ENCODE assay signal across 13 cellular contexts in genomic region chr2:42103829-42104228, GRCh38. TPM values are rescaled to one million over a fixed set of nuclear protein-coding genes. Genes with fewer than 3 reads are reported as not detected.
DNase-seq lines count a peak whose midpoint lies in the region; ATAC-seq and TF ChIP-seq lines count a peak whose summit lies in the region.
"Had no signal": no experiment of that assay in that cellular context is flagged by ENCODE, and none has a peak within 500 bp of the region (broad histone marks: within the 10 kb centered on the region; RNA-seq: fewer than 3 reads in every experiment).

No MANE protein-coding gene starts in this region.

- no TSS peak for BruUV-seq in IMR-90 (replicated peaks; lab: Mats Ljungman, UMichigan)

- CTCF ChIA-PET in CD8-positive, alpha-beta T cell (lab: Charles Lee) = interaction anchor here (1.8 kb wide), 1 partner anchor 29 kb away, joined by 5 read pairs; no protein-coding TSS in a partner anchor
- CTCF ChIA-PET in IMR-90 (lab: Yijun Ruan, JAX) = interaction anchor here (0.7 kb wide), 1 partner anchor 35 kb away, joined by 5 read pairs; no protein-coding TSS in a partner anchor

- no peaks in the 10 kb centered on the region; a peak in 1 of 4 replicates for H3K79me1 ChIP-seq in IMR-90 (ENCODE audit: low read depth in 1 of 2, low read length in 2 of 2)

- no peaks in the 10 kb centered on the region for H3K79me2 ChIP-seq in parathyroid adenoma

- no peak overlapping the region for H3K27ac Mint-ChIP-seq in CD8-positive, alpha-beta T cell
- no peak overlapping the region for H3K27ac Mint-ChIP-seq in effector memory CD8-positive, alpha-beta T cell
- H3K27ac Mint-ChIP-seq: HFFc6 had no signal

- peak overlapping the region; percentile 3; the same call in 1 of the 2 replicates for H2BK120ac ChIP-seq in IMR-90 (ENCODE audit: low read depth, low read length)

- H3K4ac ChIP-seq in IMR-90 (ENCODE audit: low read depth, low read length) = peak overlapping the region; percentile 6; the same call in 1 of the 2 replicates

- H3K4me3 Mint-ChIP-seq in CD8-positive, alpha-beta T cell = peak overlapping the region; percentile 47
- H3K4me3 Mint-ChIP-seq in effector memory CD8-positive, alpha-beta T cell = peak overlapping the region; percentile 40 to 44
- H3K4me3 Mint-ChIP-seq: HFFc6 had no signal

- no peaks in the 10 kb centered on the region for H3K36me3 ChIP-seq in CD8-positive, alpha-beta T cell (ENCODE audit: insufficient read depth, low read length)
- H3K36me3 ChIP-seq in IMR-90 (ENCODE audit: control insufficient read depth, insufficient read depth, low read length) = no peaks in the 10 kb centered on the region
- no peaks in the 10 kb centered on the region for H3K36me3 ChIP-seq in parathyroid adenoma (ENCODE audit: control insufficient read depth, insufficient read depth, low read length)
- H3K36me3 ChIP-seq: SJSA1, stomach had no signal

- in situ Hi-C loops in IMR-90 (cut with MboI; ENCODE audit: low sequenced_read_pairs) = no loop called here

- H3K9me3 ChIP-seq in CD8-positive, alpha-beta T cell (ENCODE audit: low read length) = no peaks in the 10 kb centered on the region
- no peaks in the 10 kb centered on the region; the same call in 1 of the 2 replicates for H3K9me3 ChIP-seq in IMR-90 (ENCODE audit: control insufficient read depth, insufficient read depth, low read length)
- no peaks in the 10 kb centered on the region for H3K9me3 ChIP-seq in parathyroid adenoma (ENCODE audit: control insufficient read depth, low read length)
- H3K9me3 ChIP-seq: SJSA1, stomach had no signal

- no peak overlapping the region for H3K23ac ChIP-seq in IMR-90 (ENCODE audit: low read depth, low read length)

- H3K4me2 ChIP-seq in IMR-90 (ENCODE audit: low read depth, low read length) (no peak overlapping the region), parathyroid adenoma (ENCODE audit: low read length) (no peak overlapping the region)

- intact Hi-C loops in CD8-positive, alpha-beta T cell (cut with DNase I, micrococcal nuclease) = loop anchor here (2.0 to 10.0 kb wide), 2 partner anchors 65 to 1031 kb away; partner anchors contain the start of gene EML4 (in 1 of the 2)
- intact Hi-C loops in IMR-90 (cut with micrococcal nuclease) (loop anchor here (2.0 kb wide), 1 partner anchor 29 kb away; no protein-coding TSS in a partner anchor), posterior cingulate gyrus (cut with DNase I) (no loop called here)

- H4K20me1 ChIP-seq in IMR-90 (ENCODE audit: insufficient read depth, low read length) = no peaks in the 10 kb centered on the region

- H3K9me3 Mint-ChIP-seq in CD8-positive, alpha-beta T cell = peaks cover 5% of the 10 kb centered on the region
- peaks cover 0 to 7% of the 10 kb centered on the region in 2 donors for H3K9me3 Mint-ChIP-seq in effector memory CD8-positive, alpha-beta T cell

- H2BK20ac ChIP-seq in IMR-90 (ENCODE audit: low read depth, low read length) = no peak overlapping the region

- DNase-seq in CD8-positive, alpha-beta T cell = no peak
- DNase-seq in IMR-90 = no peak
- DNase-seq in effector memory CD8-positive, alpha-beta T cell = no peak
- DNase-seq in NCI-H510A treated with DMSO at 0.1 percent for 48 hours (lab: John Stamatoyannopoulos, UW) = no peak
- no peak for DNase-seq in posterior cingulate gyrus
- DNase-seq: C1 segment of cervical spinal cord, cerebellar nuclear complex, EL, HFFc6, stomach had no signal

- POLR2A ChIA-PET in CD8-positive, alpha-beta T cell (lab: Charles Lee) = interaction anchor here (6.1 kb wide), 1 partner anchor 22 kb away, joined by 92 read pairs; no protein-coding TSS in a partner anchor
- POLR2A ChIA-PET in IMR-90 (lab: Charles Lee; ENCODE audit: unreplicated experiment) = no interaction called here

- H3K27me3 ChIP-seq in CD8-positive, alpha-beta T cell (ENCODE audit: insufficient read depth, low read length) = no peaks in the 10 kb centered on the region
- H3K27me3 ChIP-seq in IMR-90 (ENCODE audit: control insufficient read depth, insufficient read depth, low read length) (0 out of 2 replicates have a peak, but pooled peaks cover 2% of the 10 kb centered on the region), parathyroid adenoma (ENCODE audit: control insufficient read depth, insufficient read depth, low read length) (no peaks in the 10 kb centered on the region)
- H3K27me3 ChIP-seq: SJSA1, stomach had no signal

- TF ChIP-seq CTCF in CD8-positive, alpha-beta T cell (IDR thresholded peaks at IDR 0.05) = no peak
- TF ChIP-seq CTCF in IMR-90 (conservative IDR thresholded peaks at IDR 0.05; ENCODE audit: low read depth, low read length) (no peak), parathyroid adenoma (IDR thresholded peaks at IDR 0.05) (no peak)

- no peak overlapping the region for H2AK5ac ChIP-seq in IMR-90 (ENCODE audit: low read depth, low read length)

- no peak overlapping the region for H3K4me3 ChIP-seq in CD8-positive, alpha-beta T cell (ENCODE audit: low read depth, low read length)
- no peak overlapping the region for H3K4me3 ChIP-seq in IMR-90 (ENCODE audit: insufficient read depth, low read depth, low read length)
- H3K4me3 ChIP-seq in parathyroid adenoma (ENCODE audit: low read depth, low read length) = no peak overlapping the region
- H3K4me3 ChIP-seq: SJSA1, stomach had no signal

- peaks cover 30% of the 10 kb centered on the region for H3K4me1 Mint-ChIP-seq in CD8-positive, alpha-beta T cell (ENCODE audit: low read depth)
- peaks cover 40 to 47% of the 10 kb centered on the region in 2 donors for H3K4me1 Mint-ChIP-seq in effector memory CD8-positive, alpha-beta T cell (ENCODE audit: low read depth in 2 of 2)

- H3K9ac ChIP-seq in IMR-90 (ENCODE audit: low read depth, low read length) = no peak overlapping the region
- no peak overlapping the region for H3K9ac ChIP-seq in parathyroid adenoma

- no peak for TF ChIP-seq RAD21 in IMR-90 (IDR thresholded peaks at IDR 0.05; ENCODE audit: low read length)

- WGBS in IMR-90 (ENCODE audit: extremely low coverage in 2 of 2, insufficient read length in 1 of 2), 2 experiments = no CpG with 5 or more reads among the region's 3 CpGs

- no peak overlapping the region for H2BK5ac ChIP-seq in IMR-90 (ENCODE audit: low read depth, low read length, poor library complexity, severe bottlenecking)

- no peak overlapping the region for H2BK15ac ChIP-seq in IMR-90 (ENCODE audit: low read depth, low read length)

- no peak overlapping the region for H4K5ac ChIP-seq in IMR-90 (ENCODE audit: low read depth, low read length)

- no peak for TF ChIP-seq POLR2A in IMR-90 (IDR thresholded peaks at IDR 0.05; ENCODE audit: low read depth, low read length)

- H3K27ac ChIP-seq in CD8-positive, alpha-beta T cell (ENCODE audit: low read depth, low read length) = no peak overlapping the region
- H3K27ac ChIP-seq in IMR-90 (ENCODE audit: insufficient read depth, low read length) = no peak overlapping the region
- H3K27ac ChIP-seq in parathyroid adenoma = no peak overlapping the region

- ATAC-seq in CD8-positive, alpha-beta T cell = no peak
- no peak for ATAC-seq in IMR-90 (ENCODE audit: low read depth)
- ATAC-seq in effector memory CD8-positive, alpha-beta T cell (replicated peaks) = no peak
- ATAC-seq in esophagus mucosa = no peak

- H4K8ac ChIP-seq in IMR-90 (ENCODE audit: low read depth in 2 of 2, low read length in 2 of 2) = no peak overlapping the region

- H3K4me1 ChIP-seq in CD8-positive, alpha-beta T cell (ENCODE audit: insufficient read depth, low read length) = peaks cover 96% of the 10 kb centered on the region
- peaks cover 12% of the 10 kb centered on the region for H3K4me1 ChIP-seq in IMR-90 (ENCODE audit: control insufficient read depth, insufficient read depth, low read length)
- peaks cover 30% of the 10 kb centered on the region for H3K4me1 ChIP-seq in parathyroid adenoma

- no peak overlapping the region for H3K18ac ChIP-seq in IMR-90 (ENCODE audit: low read depth, low read length)

- no peaks in the 10 kb centered on the region for H3K27me3 Mint-ChIP-seq in CD8-positive, alpha-beta T cell (ENCODE audit: low read depth)
- no peaks in the 10 kb centered on the region for H3K27me3 Mint-ChIP-seq in effector memory CD8-positive, alpha-beta T cell

- H3K14ac ChIP-seq in IMR-90 (replicated peaks; ENCODE audit: low read depth, low read length) = no peak overlapping the region

- H3K9me1 ChIP-seq in IMR-90 (ENCODE audit: insufficient read depth, low read length) = peaks cover 6% of the 10 kb centered on the region

- 0 out of 2 replicates have a peak overlapping the region, but pooled peaks have one; percentile 15 for H4K91ac ChIP-seq in IMR-90 (ENCODE audit: insufficient read depth, low read depth, low read length)

- no peak overlapping the region for H3K56ac ChIP-seq in IMR-90 (ENCODE audit: extremely low read depth, insufficient read depth, low read length)

- dilution Hi-C loops in IMR-90 (cut with HindIII; ENCODE audit: low sequenced_read_pairs, unreplicated experiment) = no loop called here

- no peaks in the 10 kb centered on the region for H3K36me3 Mint-ChIP-seq in CD8-positive, alpha-beta T cell
- peaks cover 49% of the 10 kb centered on the region for H3K36me3 Mint-ChIP-seq in effector memory CD8-positive, alpha-beta T cell (ENCODE audit: insufficient read depth)

- H2AK9ac ChIP-seq in IMR-90 (replicated peaks; ENCODE audit: low read depth, low read length, poor library complexity) = no peak overlapping the region

- no peak overlapping the region for H2AFZ ChIP-seq in IMR-90 (replicated peaks; ENCODE audit: low read length, poor library complexity)
- H2AFZ ChIP-seq in parathyroid adenoma = peak overlapping the region; percentile 65

TF ChIP-seq in IMR-90, 13 proteins besides CTCF, POLR2A, EP300 and RAD21 (continues in another document):
- TF ChIP-seq RFX5 (IDR thresholded peaks at IDR 0.05; ENCODE audit: low read depth, low read length) = no peak
- no peak for TF ChIP-seq USF2 (IDR thresholded peaks at IDR 0.05; ENCODE audit: low read depth, low read length)
- no peak for TF ChIP-seq MXI1 (IDR thresholded peaks at IDR 0.05; ENCODE audit: borderline replicate concordance, low read depth, low read length)
- TF ChIP-seq NFE2L2 (IDR thresholded peaks at IDR 0.05; ENCODE audit: low read depth, low read length) = no peak
- no peak for TF ChIP-seq RCOR1 (IDR thresholded peaks at IDR 0.05; ENCODE audit: insufficient replicate concordance, low read length)
- no peak for TF ChIP-seq SMC3 (IDR thresholded peaks at IDR 0.05; ENCODE audit: low read depth, low read length)

RNA-seq across cellular contexts. Expression of gene PKDCC, which starts 56.0 kb away (rescaled TPM):
- not detected for total RNA-seq in CD8-positive, alpha-beta T cell
- total RNA-seq in IMR-90 (2012; rRNA removed) = 50.3 and 55.6 TPM in 2 replicates
- polyA plus RNA-seq in IMR-90 (2012; rRNA removed) = 67.4 and 95.7 TPM in 2 replicates
- polyA plus RNA-seq in IMR-90 (2012; cell fraction: cytosol; rRNA removed) = 40.2 and 112 TPM in 2 replicates
- 310 and 597 TPM in 2 replicates for polyA plus RNA-seq in IMR-90 (2012; cell fraction: nucleus; rRNA removed; ENCODE audit: low replicate concordance)
- 1.8 TPM for total RNA-seq in esophagus mucosa
- total RNA-seq: HFFc6 had no signal

Comparison
In these comparisons a context has a peak if more than half of its experiments do, and no peak if none do; other contexts are left out.
1. RNA of gene PKDCC, which starts 56.0 kb away (total RNA-seq): 50.3 to 55.6 TPM in IMR-90; 1.8 TPM in esophagus mucosa (single experiment) and not detected in CD8-positive, alpha-beta T cell; every median in the first group is over 10 times any median in the second.